Comparison of ENCODE assay signal across 8 cellular contexts in genomic region chr7:116499168-116500070, GRCh38. TPM values are rescaled to one million over a fixed set of nuclear protein-coding genes. Genes with fewer than 3 reads are reported as not detected.
DNase-seq lines count a peak whose midpoint lies in the region; ATAC-seq and TF ChIP-seq lines count a peak whose summit lies in the region.

TSS of gene CAV2 (plus strand) at chr7:116499738. CDS start at chr7:116499782, 44 bp downstream.

- no peak for TF ChIP-seq CTCF in foreskin fibroblast (IDR thresholded peaks at IDR 0.05; ENCODE audit: low read depth, low read length)

- no peaks in the 10 kb centered on the region for H3K27me3 ChIP-seq in Karpas-422 (ENCODE audit: low read length)

- DNase-seq in ACHN, result peak; percentile 89
- peak; percentile 61 for DNase-seq in HuH-7 (ENCODE audit: low spot score)
- peak; percentile 24 to 42 for DNase-seq in activated T-cell treated with anti-CD3 and anti-CD28 coated beads, Interleukin-2, amount 50 U/mL, for 48 hours
- peak; percentile 71 to 91 for DNase-seq in foreskin fibroblast
- no peak for DNase-seq in natural killer cell treated with Interleukin-12 subunit alpha and Interleukin-12 subunit beta and Interleukin-15 and Interleukin-18, amount 100 ng/mL, for 72 hours (ENCODE audit: low spot score)
- DNase-seq in Karpas-422, result no peak
- DNase-seq in SKM-1 treated with dmso at 0.1 percent for 144 hours (lab: John Stamatoyannopoulos, UW; ENCODE audit: unreplicated experiment), result no peak

- no peaks in the 10 kb centered on the region for H3K9me2 ChIP-seq in Karpas-422 (replicated peaks; ENCODE audit: insufficient read depth, low read length)

- H3K27ac Mint-ChIP-seq in natural killer cell treated with Interleukin-12 subunit alpha and Interleukin-12 subunit beta and Interleukin-15 and Interleukin-18, amount 100 ng/mL, for 72 hours, result no peak within 1 kb of the TSS

- H3K79me2 ChIP-seq in Karpas-422 (ENCODE audit: low read length), result no peaks in the 10 kb centered on the region

- H3K9me3 ChIP-seq in Karpas-422 (ENCODE audit: low read length), result no peaks in the 10 kb centered on the region

- no peaks in the 10 kb centered on the region for H4K20me1 ChIP-seq in Karpas-422 (ENCODE audit: insufficient read depth, low read depth, low read length)

- no peak within 1 kb of the TSS for H3K4me2 ChIP-seq in Karpas-422 (ENCODE audit: low read depth, low read length, poor library complexity, severe bottlenecking)

- peaks cover 10 to 13% of the 10 kb centered on the region in 2 donors for H3K4me1 Mint-ChIP-seq in natural killer cell treated with Interleukin-12 subunit alpha and Interleukin-12 subunit beta and Interleukin-15 and Interleukin-18, amount 100 ng/mL, for 72 hours (ENCODE audit: low read depth in 2 of 2)

- H3K4me1 ChIP-seq in Karpas-422 (ENCODE audit: low read length), result no peaks in the 10 kb centered on the region

- H3K27me3 Mint-ChIP-seq in natural killer cell treated with Interleukin-12 subunit alpha and Interleukin-12 subunit beta and Interleukin-15 and Interleukin-18, amount 100 ng/mL, for 72 hours, result peaks cover 37 to 43% of the 10 kb centered on the region in 2 donors

- in situ Hi-C loops in ACHN (cut with HindIII; ENCODE audit: low pct_ligation_motif_present, low pct_unique_long_range_greater_than_20kb, low sequenced_read_pairs), result no loop called here

- H3K9ac ChIP-seq in Karpas-422 (ENCODE audit: low read length), result no peak within 1 kb of the TSS

- peak within 1 kb of the TSS; percentile 83 to 93 for H3K4me3 ChIP-seq in foreskin fibroblast (ENCODE audit: low read depth in 1 of 2, low read length in 2 of 2)
- no peak within 1 kb of the TSS for H3K4me3 ChIP-seq in Karpas-422 (ENCODE audit: low read length)

- no peaks in the 10 kb centered on the region for H3K36me3 ChIP-seq in Karpas-422 (ENCODE audit: insufficient read depth, low read length)

- H3K36me3 Mint-ChIP-seq in natural killer cell treated with Interleukin-12 subunit alpha and Interleukin-12 subunit beta and Interleukin-15 and Interleukin-18, amount 100 ng/mL, for 72 hours, result no peaks in the 10 kb centered on the region

- peak; percentile 64 for ATAC-seq in GM18511 (IDR thresholded peaks at IDR 0.05; ENCODE audit: unreplicated experiment)
- ATAC-seq in natural killer cell treated with Interleukin-12 subunit alpha and Interleukin-12 subunit beta and Interleukin-15 and Interleukin-18, amount 100 ng/mL, for 72 hours, result peak; percentile 69 to 70

- no peak within 1 kb of the TSS for H3K27ac ChIP-seq in Karpas-422 (ENCODE audit: low read length)

- H3K9me3 Mint-ChIP-seq in natural killer cell treated with Interleukin-12 subunit alpha and Interleukin-12 subunit beta and Interleukin-15 and Interleukin-18, amount 100 ng/mL, for 72 hours, result no peaks in the 10 kb centered on the region

- peak within 1 kb of the TSS; percentile 74 for H3K4me3 Mint-ChIP-seq in natural killer cell treated with Interleukin-12 subunit alpha and Interleukin-12 subunit beta and Interleukin-15 and Interleukin-18, amount 100 ng/mL, for 72 hours

- H2AFZ ChIP-seq in Karpas-422 (ENCODE audit: low read length), result no peak within 1 kb of the TSS

RNA-seq across cellular contexts. Expression of gene CAV2, which starts in this region (rescaled TPM):
- total RNA-seq in natural killer cell treated with Interleukin-12 subunit alpha and Interleukin-12 subunit beta and Interleukin-15 and Interleukin-18, amount 100 ng/mL, for 72 hours, result not detected
- total RNA-seq in Karpas-422 (2014; rRNA removed; shearing (Covaris generic); ENCODE audit: low replicate concordance), result 1.2 TPM in 1 of 2 replicates, not detected in the other

Comparison
In these comparisons a context has a peak if more than half of its experiments do, and no peak if none do; other contexts are left out.
1. Peak in ATAC-seq in natural killer cell treated with Interleukin-12 subunit alpha and Interleukin-12 subunit beta and Interleukin-15 and Interleukin-18, amount 100 ng/mL, for 72 hours; RNA of the gene not detected or under 1 TPM.
2. DNase-seq: peak in ACHN (single experiment), HuH-7 (single experiment), activated T-cell treated with anti-CD3 and anti-CD28 coated beads, Interleukin-2, amount 50 U/mL, for 48 hours (2 of 2) and foreskin fibroblast (2 of 2); none in natural killer cell treated with Interleukin-12 subunit alpha and Interleukin-12 subunit beta and Interleukin-15 and Interleukin-18, amount 100 ng/mL, for 72 hours (single experiment), Karpas-422 (single experiment) and SKM-1 treated with dmso at 0.1 percent for 144 hours (single experiment).